28 cellular contexts compared by ENCODE assay signal in the genomic region with DNA sequence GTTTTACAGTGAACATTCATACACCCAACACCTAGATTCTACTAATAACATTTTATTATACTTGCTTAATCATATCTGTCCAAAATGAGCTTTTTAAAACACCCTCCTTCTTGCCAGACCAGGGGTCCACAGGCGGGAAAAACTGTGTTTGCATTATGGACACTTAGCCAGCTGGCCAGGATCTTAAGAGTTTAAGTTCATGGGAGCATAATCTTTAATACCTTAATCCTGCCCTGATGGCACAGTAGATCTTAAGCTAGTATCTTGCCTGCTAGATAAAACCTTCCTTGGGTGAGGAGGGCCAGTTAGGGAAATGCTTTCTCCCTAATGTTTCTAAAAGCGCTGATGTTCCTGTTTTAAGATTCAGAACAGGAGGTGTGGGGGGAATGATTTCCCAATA.
"Had no signal": no experiment of that assay in that cellular context is flagged by ENCODE, and none has a peak within 500 bp of the region (broad histone marks: within the 10 kb centered on the region; RNA-seq: fewer than 3 reads in every experiment).

No MANE protein-coding gene starts in this region.

- H3K4me3 Mint-ChIP-seq: activated CD4-positive, alpha-beta memory T cell treated with anti-CD3 and anti-CD28 coated beads, Interleukin-2, amount 10 ng/mL, durations not matched to agents 7 days and 5 days; activated CD4-positive, alpha-beta T cell treated with anti-CD3 and anti-CD28 coated beads, Interleukin-2, amount 10 ng/mL, durations not matched to agents 7 days and 5 days; activated naive CD8-positive, alpha-beta T cell treated with anti-CD3 and anti-CD28 coated beads for 36 hours; effector memory CD8-positive, alpha-beta T cell; WTC11 had no signal

- FAIRE-seq: astrocyte, kidney had no signal

- H3K4me3 ChIP-seq: ovary, right lobe of liver, testis, transverse colon, vagina had no signal

- DNase-seq: activated CD4-positive, alpha-beta memory T cell treated with anti-CD3 and anti-CD28 coated beads, Interleukin-2, amount 10 ng/mL, durations not matched to agents 7 days and 5 days; activated CD4-positive, alpha-beta T cell treated with anti-CD3 and anti-CD28 coated beads for 1 hour; activated CD4-positive, alpha-beta T cell treated with anti-CD3 and anti-CD28 coated beads, Interleukin-2, amount 10 ng/mL, durations not matched to agents 7 days and 5 days; activated naive CD4-positive, alpha-beta T cell; activated naive CD8-positive, alpha-beta T cell treated with anti-CD3 and anti-CD28 coated beads for 36 hours; activated T-cell treated with anti-CD3 and anti-CD28 coated beads, Interleukin-2, amount 50 U/mL, for 48 hours; amniotic stem cell; brain microvascular endothelial cell; cortex of kidney; effector memory CD8-positive, alpha-beta T cell; erythroblast; head of caudate nucleus; hippocampal formation; kidney; left colon; mammary epithelial cell; ovary; right lobe of liver; stimulated activated CD4-positive, alpha-beta T cell treated with anti-CD3 and anti-CD28 coated beads, Interleukin-2, amount 100 ng/mL, for 48 hours; stimulated activated naive CD8-positive, alpha-beta T cell treated with anti-CD3 and anti-CD28 coated beads, Interleukin-15, Interleukin-2, amounts not matched to agents 100 U/mL and 50 U/mL, for 24 hours; T-helper 2 cell; testis; transverse colon had no signal

- H3K9me3 Mint-ChIP-seq: activated CD4-positive, alpha-beta memory T cell treated with anti-CD3 and anti-CD28 coated beads, Interleukin-2, amount 10 ng/mL, durations not matched to agents 7 days and 5 days; activated CD4-positive, alpha-beta T cell treated with anti-CD3 and anti-CD28 coated beads, Interleukin-2, amount 10 ng/mL, durations not matched to agents 7 days and 5 days; activated naive CD8-positive, alpha-beta T cell treated with anti-CD3 and anti-CD28 coated beads for 36 hours; activated T-helper 2 cell treated with anti-CD3 and anti-CD28 coated beads, Interferon-gamma antibody, Interleukin-2, Interleukin-4, amounts not matched to agents 10 μg/mL and 5 μg/mL and 100 μg/mL, durations not matched to agents 14 hours and 24 hours and 36 hours; effector memory CD8-positive, alpha-beta T cell; WTC11 had no signal

- H3K4me1 ChIP-seq: right lobe of liver, testis, transverse colon, vagina had no signal

- ATAC-seq: effector memory CD8-positive, alpha-beta T cell; left colon; right lobe of liver; stimulated activated naive CD8-positive, alpha-beta T cell treated with anti-CD3 and anti-CD28 coated beads, Interleukin-15, Interleukin-2, amounts not matched to agents 100 U/mL and 50 U/mL, for 24 hours; WTC11 had no signal

- H3K27ac Mint-ChIP-seq: activated CD4-positive, alpha-beta memory T cell treated with anti-CD3 and anti-CD28 coated beads, Interleukin-2, amount 10 ng/mL, durations not matched to agents 7 days and 5 days; activated CD4-positive, alpha-beta T cell treated with anti-CD3 and anti-CD28 coated beads, Interleukin-2, amount 10 ng/mL, durations not matched to agents 7 days and 5 days; activated naive CD8-positive, alpha-beta T cell treated with anti-CD3 and anti-CD28 coated beads for 36 hours; activated T-helper 2 cell treated with anti-CD3 and anti-CD28 coated beads, Interferon-gamma antibody, Interleukin-2, Interleukin-4, amounts not matched to agents 10 μg/mL and 5 μg/mL and 100 μg/mL, durations not matched to agents 14 hours and 24 hours and 36 hours; progenitor cell of endocrine pancreas; WTC11 had no signal

- H3K4me1 Mint-ChIP-seq: WTC11 had no signal

- H3K36me3 Mint-ChIP-seq: WTC11 had no signal

- H3K27me3 ChIP-seq: brain microvascular endothelial cell, ovary, right lobe of liver, testis, transverse colon, vagina had no signal

- H3K27ac ChIP-seq: brain microvascular endothelial cell, ovary, right lobe of liver, testis, transverse colon, vagina had no signal

- H3K9me3 ChIP-seq: ovary, right lobe of liver, testis, transverse colon, vagina had no signal

- H3K27me3 Mint-ChIP-seq: activated CD4-positive, alpha-beta memory T cell treated with anti-CD3 and anti-CD28 coated beads, Interleukin-2, amount 10 ng/mL, durations not matched to agents 7 days and 5 days; activated CD4-positive, alpha-beta T cell treated with anti-CD3 and anti-CD28 coated beads, Interleukin-2, amount 10 ng/mL, durations not matched to agents 7 days and 5 days; activated naive CD8-positive, alpha-beta T cell treated with anti-CD3 and anti-CD28 coated beads for 36 hours; effector memory CD8-positive, alpha-beta T cell had no signal

- H3K36me3 ChIP-seq: brain microvascular endothelial cell, ovary, right lobe of liver, transverse colon, vagina had no signal
